In genomic region chr17:10127819-10128375, GRCh38 we compare ENCODE assay signal across 9 cellular contexts.
DNase-seq lines count a peak whose midpoint lies in the region; ATAC-seq, FAIRE-seq and TF ChIP-seq lines count a peak whose summit lies in the region.
"Had no signal": no experiment of that assay in that cellular context is flagged by ENCODE, and none has a peak within 500 bp of the region (broad histone marks: within the 10 kb centered on the region; RNA-seq: fewer than 3 reads in every experiment).

No MANE protein-coding gene starts in this region.

- H3K36me3 ChIP-seq in colonic mucosa (no peaks in the 10 kb centered on the region), left lung (no peaks in the 10 kb centered on the region)

- H3K27ac ChIP-seq in colonic mucosa (peak overlapping the region; percentile 44), left lung (peak overlapping the region; percentile 55 to 72)

- peak overlapping the region in 1 of 2 donors; percentile 1 for H3K9ac ChIP-seq in colonic mucosa (ENCODE audit: low read depth in 2 of 2, low read length in 2 of 2)

- peak; percentile 63 for DNase-seq in HTR-8/SVneo (ENCODE audit: insufficient read length, low spot score)
- DNase-seq in colonic mucosa = peak; percentile 61
- peak; percentile 85 to 86 for DNase-seq in left lung
- peak; percentile 69 for DNase-seq in superior temporal gyrus (ENCODE audit: extremely low spot score)
- DNase-seq in NCI-H1417 (lab: John Stamatoyannopoulos, UW) = no peak
- no peak for DNase-seq in NCI-H2029 treated with DMSO at 0.1 percent for 48 hours (lab: John Stamatoyannopoulos, UW)
- DNase-seq in stimulated activated effector memory CD8-positive, alpha-beta T cell treated with anti-CD3 and anti-CD28 coated beads, Interleukin-12 subunit alpha, Interleukin-12 subunit beta, amount 100 ng/mL, for 72 hours (ENCODE audit: low spot score in 2 of 2) = no peak
- DNase-seq in DMS 273 (lab: John Stamatoyannopoulos, UW; ENCODE audit: unreplicated experiment) = no peak
- DNase-seq: T1000 had no signal

- no peaks in the 10 kb centered on the region for H3K27me3 ChIP-seq in colonic mucosa
- H3K27me3 ChIP-seq in left lung = peaks cover 0 to 20% of the 10 kb centered on the region in 2 donors

- H3K4me3 ChIP-seq in colonic mucosa (no peak overlapping the region), left lung (no peak overlapping the region)

- peak; percentile 57 for FAIRE-seq in HTR-8/SVneo (lab: Jason Lieb, UNC)

- no peak overlapping the region for H3K4me3 Mint-ChIP-seq in stimulated activated effector memory CD8-positive, alpha-beta T cell treated with anti-CD3 and anti-CD28 coated beads, Interleukin-12 subunit alpha, Interleukin-12 subunit beta, amount 100 ng/mL, for 72 hours

- peak; percentile 88 for ATAC-seq in left lung
- no peak for ATAC-seq in stimulated activated effector memory CD8-positive, alpha-beta T cell treated with anti-CD3 and anti-CD28 coated beads, Interleukin-12 subunit alpha, Interleukin-12 subunit beta, amount 100 ng/mL, for 72 hours

- H3K4me1 ChIP-seq in colonic mucosa (no peaks in the 10 kb centered on the region), left lung (peaks cover 3 to 16% of the 10 kb centered on the region in 2 donors)

- no peaks in the 10 kb centered on the region for H3K9me3 Mint-ChIP-seq in stimulated activated effector memory CD8-positive, alpha-beta T cell treated with anti-CD3 and anti-CD28 coated beads, Interleukin-12 subunit alpha, Interleukin-12 subunit beta, amount 100 ng/mL, for 72 hours

- H3K9me3 ChIP-seq in colonic mucosa = no peaks in the 10 kb centered on the region
- no peaks in the 10 kb centered on the region for H3K9me3 ChIP-seq in left lung

- intact Hi-C loops in colonic mucosa (cut with DNase I) (no loop called here), left lung (cut with DNase I) (loop anchor here in 1 of 2 donors (10.0 kb wide), 1 partner anchor 67 kb away; the partner anchor contains the start of gene GAS7)

- peaks cover 20% of the 10 kb centered on the region for H3K4me1 Mint-ChIP-seq in stimulated activated effector memory CD8-positive, alpha-beta T cell treated with anti-CD3 and anti-CD28 coated beads, Interleukin-12 subunit alpha, Interleukin-12 subunit beta, amount 100 ng/mL, for 72 hours

- TF ChIP-seq CTCF in colonic mucosa (IDR thresholded peaks at IDR 0.05) = no peak
- no peak for TF ChIP-seq CTCF in left lung (IDR thresholded peaks at IDR 0.05)

- peaks cover 6% of the 10 kb centered on the region for H3K36me3 Mint-ChIP-seq in stimulated activated effector memory CD8-positive, alpha-beta T cell treated with anti-CD3 and anti-CD28 coated beads, Interleukin-12 subunit alpha, Interleukin-12 subunit beta, amount 100 ng/mL, for 72 hours

- no peak overlapping the region for H3K27ac Mint-ChIP-seq in stimulated activated effector memory CD8-positive, alpha-beta T cell treated with anti-CD3 and anti-CD28 coated beads, Interleukin-12 subunit alpha, Interleukin-12 subunit beta, amount 100 ng/mL, for 72 hours

Comparison
In these comparisons a context has a peak if more than half of its experiments do, and no peak if none do; other contexts are left out.
1. DNase-seq: peak in HTR-8/SVneo (single experiment), colonic mucosa (single experiment), left lung (2 of 2) and superior temporal gyrus (single experiment); none in NCI-H1417 (0 of 3), NCI-H2029 treated with DMSO at 0.1 percent for 48 hours (single experiment), stimulated activated effector memory CD8-positive, alpha-beta T cell treated with anti-CD3 and anti-CD28 coated beads, Interleukin-12 subunit alpha, Interleukin-12 subunit beta, amount 100 ng/mL, for 72 hours (0 of 2) and DMS 273 (single experiment).